ENCODE assay signal across 18 cellular contexts in the genomic region with DNA sequence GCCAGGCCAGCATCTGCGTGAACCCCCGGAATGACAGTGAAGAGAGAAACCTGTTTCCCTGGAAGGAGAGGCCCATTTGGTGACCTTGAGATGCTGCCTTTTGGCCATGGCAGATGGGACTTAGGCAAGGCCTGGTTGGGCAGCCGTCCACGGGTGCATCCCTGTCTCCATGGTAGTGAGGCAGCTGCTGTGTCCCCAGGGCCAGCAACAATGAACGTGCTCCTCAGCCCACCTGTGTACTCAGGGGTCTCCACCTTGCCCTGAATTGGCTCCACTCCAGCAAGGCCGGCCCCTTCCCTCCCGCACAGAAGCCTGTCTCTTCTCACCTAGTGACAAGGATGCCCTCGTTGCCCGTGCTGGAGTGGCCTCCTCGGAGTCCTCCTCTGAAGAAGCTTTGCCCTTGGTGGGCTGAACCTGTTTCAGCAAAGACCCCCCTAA.
DNase-seq lines count a peak whose midpoint lies in the region; ATAC-seq and TF ChIP-seq lines count a peak whose summit lies in the region.
"Had no signal": no experiment of that assay in that cellular context is flagged by ENCODE, and none has a peak within 500 bp of the region (broad histone marks: within the 10 kb centered on the region; RNA-seq: fewer than 3 reads in every experiment).

No MANE protein-coding gene starts in this region.

- no peaks in the 10 kb centered on the region for H3K36me3 ChIP-seq in colonic mucosa
- no peaks in the 10 kb centered on the region for H3K36me3 ChIP-seq in osteoblast (ENCODE audit: insufficient read depth, low read length)
- no peaks in the 10 kb centered on the region for H3K36me3 ChIP-seq in suprapubic skin

- H3K4me1 ChIP-seq in colonic mucosa (no peaks in the 10 kb centered on the region), osteoblast (ENCODE audit: insufficient read depth, low read length) (no peaks in the 10 kb centered on the region), suprapubic skin (no peaks in the 10 kb centered on the region)

- H3K27ac ChIP-seq in colonic mucosa: no peak overlapping the region
- H3K27ac ChIP-seq in osteoblast (ENCODE audit: low read depth, low read length): no peak overlapping the region
- H3K27ac ChIP-seq in suprapubic skin: no peak overlapping the region
- H3K27ac ChIP-seq: RWPE1 had no signal

- H3K9ac ChIP-seq in colonic mucosa (ENCODE audit: low read depth in 2 of 2, low read length in 2 of 2): no peak overlapping the region

- TF ChIP-seq CTCF in colonic mucosa (IDR thresholded peaks at IDR 0.05) (no peak), osteoblast (IDR thresholded peaks at IDR 0.05; ENCODE audit: extremely low read depth, low read depth, low read length) (no peak), suprapubic skin (IDR thresholded peaks at IDR 0.05) (no peak)

- no peaks in the 10 kb centered on the region for H3K9me3 ChIP-seq in colonic mucosa
- no peaks in the 10 kb centered on the region for H3K9me3 ChIP-seq in osteoblast (ENCODE audit: low read depth, low read length)
- no peaks in the 10 kb centered on the region for H3K9me3 ChIP-seq in suprapubic skin

- H3K4me2 ChIP-seq in osteoblast (ENCODE audit: insufficient read depth, low read length): no peak overlapping the region
- H3K4me2 ChIP-seq: GM23338 had no signal

- WGBS in suprapubic skin: 79% methylated on average over 7 of the region's 10 CpGs

- intact Hi-C loops in colonic mucosa (cut with DNase I): no loop called here

- H3K4me3 ChIP-seq in colonic mucosa (no peak overlapping the region), osteoblast (ENCODE audit: insufficient read depth, low read length) (no peak overlapping the region), suprapubic skin (no peak overlapping the region)
- H3K4me3 ChIP-seq: GM23338 had no signal

- TF ChIP-seq POLR2A in suprapubic skin (IDR thresholded peaks at IDR 0.05): no peak

- H3K27me3 ChIP-seq in colonic mucosa (no peaks in the 10 kb centered on the region), osteoblast (ENCODE audit: insufficient read depth, low read length) (no peaks in the 10 kb centered on the region), suprapubic skin (peaks cover 8% of the 10 kb centered on the region)

- no peaks in the 10 kb centered on the region for H3K79me2 ChIP-seq in osteoblast (ENCODE audit: insufficient read depth, low read length)

- TF ChIP-seq EP300 in suprapubic skin (IDR thresholded peaks at IDR 0.05): no peak

- H2AFZ ChIP-seq in osteoblast (ENCODE audit: low read length): no peak overlapping the region
- H2AFZ ChIP-seq: GM23338 had no signal

- no peaks in the 10 kb centered on the region for H4K20me1 ChIP-seq in osteoblast (ENCODE audit: insufficient read depth, low read length)

- peak; percentile 9 to 10 for DNase-seq in activated T-cell treated with anti-CD3 and anti-CD28 coated beads, Interleukin-2, amount 50 U/mL, for 48 hours
- DNase-seq in activated T-cell treated with anti-CD3 and anti-CD28 coated beads for 4 hours (no peak), colonic mucosa (peak; percentile 11), osteoblast (ENCODE audit: insufficient read length, low spot score, missing footprints) (peak; percentile 63), suprapubic skin (ENCODE audit: low spot score in 2 of 2) (peak; percentile 52 to 76), NCI-H187 treated with DMSO at 0.1 percent for 48 hours (lab: John Stamatoyannopoulos, UW) (no peak)
- DNase-seq: DMS 273 treated with DMSO at 0.1 percent for 48 hours, GDM1, MV-4-11, NCI-H1417, NCI-H2029, NCI-H510A, NCI-H82, PC-3 had no signal

- ATAC-seq in HG03045 (IDR thresholded peaks at IDR 0.05; ENCODE audit: unreplicated experiment): no peak
- ATAC-seq in GM21526 (IDR thresholded peaks at IDR 0.05; ENCODE audit: low FRiP score, unreplicated experiment): no peak
- ATAC-seq: GM23338, PC-3 had no signal

Comparison
In these comparisons a context has a peak if more than half of its experiments do, and no peak if none do; other contexts are left out.
1. DNase-seq: peak in activated T-cell treated with anti-CD3 and anti-CD28 coated beads, Interleukin-2, amount 50 U/mL, for 48 hours (2 of 2), colonic mucosa (single experiment), osteoblast (single experiment) and suprapubic skin (2 of 2); none in activated T-cell treated with anti-CD3 and anti-CD28 coated beads for 4 hours (single experiment) and NCI-H187 treated with DMSO at 0.1 percent for 48 hours (single experiment).